In the genomic region with DNA sequence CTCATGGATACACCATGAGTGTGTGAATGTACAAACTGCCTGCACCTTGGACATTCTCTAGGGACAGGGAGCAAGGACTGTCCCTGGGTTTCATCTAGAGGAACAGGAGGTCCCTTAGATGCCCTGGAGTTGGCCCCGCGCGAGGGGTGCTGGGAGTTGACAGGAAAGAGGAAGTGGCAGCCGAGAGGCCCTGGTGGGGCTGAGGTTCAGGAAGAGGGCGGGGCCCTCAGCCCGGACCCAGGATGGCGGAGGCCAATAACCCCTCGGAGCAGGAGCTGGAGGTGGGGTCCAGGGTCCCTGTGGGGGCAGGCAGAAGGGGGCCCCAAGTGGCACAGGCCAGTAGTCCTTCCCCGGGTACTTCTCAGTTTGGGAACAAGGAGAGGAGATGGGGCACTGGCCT, we compare ENCODE assay signal across 8 cellular contexts. TPM values are rescaled to one million over a fixed set of nuclear protein-coding genes. Genes with fewer than 3 reads are reported as not detected.
DNase-seq lines count a peak whose midpoint lies in the region; ATAC-seq and TF ChIP-seq lines count a peak whose summit lies in the region.

No MANE protein-coding gene starts in this region.

- peak; percentile 37; the same call in 2 of the 3 replicates for ATAC-seq in GM23338
- peak; percentile 75 for ATAC-seq in left lobe of liver

- H3K4me1 ChIP-seq in GM23338 (ENCODE audit: insufficient read depth) = no peaks in the 10 kb centered on the region
- peaks cover 36% of the 10 kb centered on the region for H3K4me1 ChIP-seq in OCI-LY7 (ENCODE audit: insufficient read depth, low read length, poor library complexity, severe bottlenecking)

- H3K4me3 Mint-ChIP-seq in GM23338 (no peak overlapping the region), chondrocyte (ENCODE audit: unreplicated experiment) (no peak overlapping the region)

- H3K4me1 Mint-ChIP-seq in GM23338 (peaks cover 5% of the 10 kb centered on the region; the same call in 2 of the 3 replicates), chondrocyte (ENCODE audit: low read depth) (peaks cover 11% of the 10 kb centered on the region)

- H3K9me3 ChIP-seq in OCI-LY7 (ENCODE audit: low read length) = no peaks in the 10 kb centered on the region

- CTCF ChIA-PET in OCI-LY7 (lab: Charles Lee; ENCODE audit: unreplicated experiment) = no interaction called here

- intact Hi-C loops in OCI-LY7 (cut with micrococcal nuclease; ENCODE audit: unreplicated experiment) = no loop called here

- no peak overlapping the region for H3K4me2 ChIP-seq in GM23338
- peak overlapping the region; percentile 89 for H3K4me2 ChIP-seq in OCI-LY7 (ENCODE audit: low read length)

- POLR2A ChIA-PET in OCI-LY7 (lab: Charles Lee) = interaction anchor here (0.6 to 1.6 kb wide), 2 partner anchors 20 to 62 kb away, joined by 3 to 5 read pairs; no protein-coding TSS in a partner anchor

- H3K27ac Mint-ChIP-seq in GM23338 (no peak overlapping the region; the same call in 1 of the 2 replicates), chondrocyte (ENCODE audit: unreplicated experiment) (no peak overlapping the region)

- H3K36me3 Mint-ChIP-seq in GM23338 (ENCODE audit: low read depth) = peaks cover 32% of the 10 kb centered on the region
- H3K36me3 Mint-ChIP-seq in chondrocyte (ENCODE audit: low read depth) = peaks cover 23% of the 10 kb centered on the region

- H4K20me1 ChIP-seq in GM23338 (replicated peaks; ENCODE audit: insufficient read depth) (peaks cover 10% of the 10 kb centered on the region), OCI-LY7 (ENCODE audit: insufficient read depth, low read length) (no peaks in the 10 kb centered on the region)

- H3K27ac ChIP-seq in GM23338 (ENCODE audit: low read depth) (no peak overlapping the region), OCI-LY7 (ENCODE audit: low read depth, low read length, poor library complexity, severe bottlenecking) (peak overlapping the region; percentile 63)

- H3K9me2 ChIP-seq in GM23338 (ENCODE audit: insufficient read depth) (no peaks in the 10 kb centered on the region), OCI-LY7 (ENCODE audit: insufficient read depth, low read length) (no peaks in the 10 kb centered on the region)

- no peak for TF ChIP-seq CTCF in GM23338 (conservative IDR thresholded peaks at IDR 0.05; ENCODE audit: low read depth in 2 of 2)
- TF ChIP-seq CTCF in OCI-LY7 (conservative IDR thresholded peaks at IDR 0.05; ENCODE audit: low read length) = no peak
- TF ChIP-seq CTCF in chondrocyte (IDR thresholded peaks at IDR 0.05) = no peak

- H3K4me3 ChIP-seq in GM23338 = no peak overlapping the region
- H3K4me3 ChIP-seq in OCI-LY7 (ENCODE audit: low read depth, low read length, poor library complexity, severe bottlenecking) = peak overlapping the region; percentile 69

- peak; percentile 89 for DNase-seq in GDM1 (lab: John Stamatoyannopoulos, UW)
- DNase-seq in GM23338 (ENCODE audit: low spot score) = peak; percentile 35
- peak; percentile 88 for DNase-seq in OCI-LY7 (ENCODE audit: low spot score)
- peak; percentile 53 for DNase-seq in activated gamma-delta T cell (lab: John Stamatoyannopoulos, UW)
- DNase-seq in left lobe of liver (ENCODE audit: low spot score) = peak; percentile 73
- DNase-seq in stimulated activated CD8-positive, alpha-beta memory T cell treated with anti-CD3 and anti-CD28 coated beads, Interleukin-15, amount 100 ng/mL, for 1 hour (ENCODE audit: low read depth) = peak; percentile 52
- DNase-seq in DMS79 treated with DMSO at 0.1 percent for 48 hours (lab: John Stamatoyannopoulos, UW) = no peak
- no peak for DNase-seq in chondrocyte (ENCODE audit: low spot score)

- H3K27me3 ChIP-seq in GM23338 (ENCODE audit: insufficient read depth) = no peaks in the 10 kb centered on the region

- H3K79me2 ChIP-seq in GM23338 (replicated peaks; ENCODE audit: insufficient read depth) (peaks cover 42% of the 10 kb centered on the region), OCI-LY7 (ENCODE audit: insufficient read depth, low read depth, low read length) (peaks cover 36% of the 10 kb centered on the region; the same call in 1 of the 2 replicates)

- H3K36me3 ChIP-seq in GM23338 (ENCODE audit: insufficient read depth) = peaks cover 11% of the 10 kb centered on the region
- H3K36me3 ChIP-seq in OCI-LY7 (ENCODE audit: insufficient read depth, low read length) = peaks cover 45% of the 10 kb centered on the region

- H3K9me3 Mint-ChIP-seq in GM23338 = no peaks in the 10 kb centered on the region; the same call in 2 of the 3 replicates
- H3K9me3 Mint-ChIP-seq in chondrocyte (ENCODE audit: low read depth) = no peaks in the 10 kb centered on the region

- no peak overlapping the region for H2AFZ ChIP-seq in GM23338
- peak overlapping the region; percentile 54 for H2AFZ ChIP-seq in OCI-LY7 (ENCODE audit: low read length)

- BruUV-seq in OCI-LY7 (replicated peaks; lab: Mats Ljungman, UMichigan) = no TSS peak

- peaks cover 10% of the 10 kb centered on the region; the same call in 1 of the 2 replicates for H3F3A ChIP-seq in GM23338 (replicated peaks; ENCODE audit: low read depth)

- H3K27me3 Mint-ChIP-seq in GM23338 (ENCODE audit: insufficient read depth, low read depth, poor library complexity) (peaks cover 14% of the 10 kb centered on the region), chondrocyte (ENCODE audit: low read depth) (no peaks in the 10 kb centered on the region)

TF ChIP-seq in GM23338, 12 proteins besides CTCF, POLR2A, EP300 and RAD21:
- TF ChIP-seq EZH2 (IDR thresholded peaks at IDR 0.05; ENCODE audit: low read depth, unreplicated experiment) = no peak
- no peak for TF ChIP-seq ZNF331 (CRISPR knock-in tag; IDR thresholded peaks at IDR 0.05; ENCODE audit: low read depth)
- no peak for TF ChIP-seq POLR2AphosphoS5 (IDR thresholded peaks at IDR 0.05; ENCODE audit: low read depth)
- TF ChIP-seq ZNF114 (CRISPR knock-in tag; IDR thresholded peaks at IDR 0.05) = no peak
- TF ChIP-seq, protein P1, sequence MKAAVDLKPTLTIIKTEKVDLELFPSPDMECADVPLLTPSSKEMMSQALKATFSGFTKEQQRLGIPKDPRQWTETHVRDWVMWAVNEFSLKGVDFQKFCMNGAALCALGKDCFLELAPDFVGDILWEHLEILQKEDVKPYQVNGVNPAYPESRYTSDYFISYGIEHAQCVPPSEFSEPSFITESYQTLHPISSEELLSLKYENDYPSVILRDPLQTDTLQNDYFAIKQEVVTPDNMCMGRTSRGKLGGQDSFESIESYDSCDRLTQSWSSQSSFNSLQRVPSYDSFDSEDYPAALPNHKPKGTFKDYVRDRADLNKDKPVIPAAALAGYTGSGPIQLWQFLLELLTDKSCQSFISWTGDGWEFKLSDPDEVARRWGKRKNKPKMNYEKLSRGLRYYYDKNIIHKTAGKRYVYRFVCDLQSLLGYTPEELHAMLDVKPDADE (IDR thresholded peaks at IDR 0.05) = no peak

RNA-seq across cellular contexts. Expression of a gene that starts 6.9 kb away (rescaled TPM):
- 147 and 201 TPM in 2 replicates for total RNA-seq in GM23338 (2014; rRNA removed; shearing (Covaris generic))
- 86.8 and 106 TPM in 2 replicates for polyA plus RNA-seq in GM23338 (2016; fragmentation: Nextera tagmentation; extraction: Ambion mirVana)
- 117 and 125 TPM in 2 replicates for total RNA-seq in OCI-LY7 (2014; rRNA removed; shearing (Covaris generic))
- total RNA-seq in OCI-LY7 (2022) (233 and 246 TPM in 2 replicates), left lobe of liver (32.4 TPM), chondrocyte (112 to 204 TPM (median 195 TPM) in 3 replicates)

RNA-seq across cellular contexts. Expression of a gene that starts 20.9 kb away (rescaled TPM):
- 156 and 196 TPM in 2 replicates for total RNA-seq in GM23338 (2014; rRNA removed; shearing (Covaris generic))
- polyA plus RNA-seq in GM23338 (2016; fragmentation: Nextera tagmentation; extraction: Ambion mirVana) = 185 and 195 TPM in 2 replicates
- 425 and 474 TPM in 2 replicates for total RNA-seq in OCI-LY7 (2014; rRNA removed; shearing (Covaris generic))
- total RNA-seq in OCI-LY7 (2022) = 294 and 316 TPM in 2 replicates
- total RNA-seq in left lobe of liver = 18.0 TPM
- 51.4 to 58.5 TPM (median 51.8 TPM) in 3 replicates for total RNA-seq in chondrocyte

RNA-seq across cellular contexts. Expression of a gene that starts 35.1 kb away (rescaled TPM):
- 1.2 TPM in 1 of 2 replicates, not detected in the other for total RNA-seq in GM23338 (2014; rRNA removed; shearing (Covaris generic))
- 0.56 and 0.57 TPM in 2 replicates for polyA plus RNA-seq in GM23338 (2016; fragmentation: Nextera tagmentation; extraction: Ambion mirVana)
- not detected in 2 replicates for total RNA-seq in OCI-LY7 (2014; rRNA removed; shearing (Covaris generic))
- total RNA-seq in OCI-LY7 (2022) (0.23 TPM in 1 of 2 replicates, not detected in the other), left lobe of liver (0.13 TPM), chondrocyte (0.29 to 1.6 TPM (median 1.4 TPM) in 3 replicates)

RNA-seq across cellular contexts. Expression of a gene that starts 55.9 kb away (rescaled TPM):
- total RNA-seq in GM23338 (2014; rRNA removed; shearing (Covaris generic)) = 92.3 and 106 TPM in 2 replicates
- polyA plus RNA-seq in GM23338 (2016; fragmentation: Nextera tagmentation; extraction: Ambion mirVana) = 50.9 and 51.6 TPM in 2 replicates
- 18.5 and 26.9 TPM in 2 replicates for total RNA-seq in OCI-LY7 (2014; rRNA removed; shearing (Covaris generic))
- total RNA-seq in OCI-LY7 (2022) (37.6 and 38.3 TPM in 2 replicates), left lobe of liver (28.2 TPM), chondrocyte (83.7 to 107 TPM (median 99.6 TPM) in 3 replicates)

RNA-seq across cellular contexts. Expression of a gene that starts 58.8 kb away (rescaled TPM):
- 1.5 and 5.5 TPM in 2 replicates for total RNA-seq in GM23338 (2014; rRNA removed; shearing (Covaris generic))
- 1.4 and 2.1 TPM in 2 replicates for polyA plus RNA-seq in GM23338 (2016; fragmentation: Nextera tagmentation; extraction: Ambion mirVana)
- 12.5 and 13.8 TPM in 2 replicates for total RNA-seq in OCI-LY7 (2014; rRNA removed; shearing (Covaris generic))
- total RNA-seq in OCI-LY7 (2022) = 47.5 and 48.7 TPM in 2 replicates
- total RNA-seq in left lobe of liver = 11.7 TPM
- 1.8 to 12.7 TPM (median 10.7 TPM) in 3 replicates for total RNA-seq in chondrocyte

Comparison
In these comparisons a context has a peak if more than half of its experiments do, and no peak if none do; other contexts are left out.
1. DNase-seq: peak in GDM1 (single experiment), GM23338 (single experiment), OCI-LY7 (single experiment), activated gamma-delta T cell (single experiment), left lobe of liver (single experiment) and stimulated activated CD8-positive, alpha-beta memory T cell treated with anti-CD3 and anti-CD28 coated beads, Interleukin-15, amount 100 ng/mL, for 1 hour (single experiment); none in DMS79 treated with DMSO at 0.1 percent for 48 hours (single experiment) and chondrocyte (single experiment).